Comparison of ENCODE assay signal across 17 cellular contexts in genomic region chr17:66371561-66371960, GRCh38.
A peak's percentile ranks its signal among the peaks of the same experiment; 100 is the strongest.
DNase-seq lines count a peak whose midpoint lies in the region; ATAC-seq, FAIRE-seq and TF ChIP-seq lines count a peak whose summit lies in the region.
"Had no signal": no experiment of that assay in that cellular context is flagged by ENCODE, and none has a peak within 500 bp of the region (broad histone marks: within the 10 kb centered on the region; RNA-seq: fewer than 3 reads in every experiment).

No MANE protein-coding gene starts in this region.

- 0 out of 2 replicates have a peak, but pooled peaks cover 6% of the 10 kb centered on the region for H3F3A ChIP-seq in GM23248 (ENCODE audit: insufficient read depth)

- peaks cover 15% of the 10 kb centered on the region for H4K20me1 ChIP-seq in GM23248 (ENCODE audit: insufficient read depth)
- H4K20me1 ChIP-seq: BLaER1 had no signal

- no peaks in the 10 kb centered on the region for H3K36me3 ChIP-seq in GM23248 (ENCODE audit: low read depth)
- no peaks in the 10 kb centered on the region for H3K36me3 ChIP-seq in suprapubic skin
- H3K36me3 ChIP-seq: BLaER1 had no signal

- 83 to 89% methylated on average over 7 of the region's 7 CpGs for WGBS in GM23248 (ENCODE audit: low coverage in 1 of 2, low lambda C conversion rate in 2 of 2, missing lambda C conversion rate in 2 of 2), 2 experiments
- 94% methylated on average over 7 of the region's 7 CpGs for WGBS in suprapubic skin

- H3K27ac Mint-ChIP-seq in activated CD8-positive, alpha-beta T cell treated with anti-CD3 and anti-CD28 coated beads for 36 hours: peak overlapping the region; percentile 86
- no peak overlapping the region for H3K27ac Mint-ChIP-seq in activated CD8-positive, alpha-beta T cell treated with anti-CD3 and anti-CD28 coated beads, Interleukin-2, amount 10 ng/mL, durations not matched to agents 7 days and 5 days
- H3K27ac Mint-ChIP-seq in activated naive CD8-positive, alpha-beta T cell: peak overlapping the region; percentile 94
- H3K27ac Mint-ChIP-seq: CD8-positive, alpha-beta T cell had no signal

- no peak for TF ChIP-seq EP300 in suprapubic skin (IDR thresholded peaks at IDR 0.05)

- intact Hi-C loops in activated CD8-positive, alpha-beta T cell treated with anti-CD3 and anti-CD28 coated beads for 36 hours (cut with micrococcal nuclease): no loop called here

- TF ChIP-seq CTCF in activated CD8-positive, alpha-beta T cell treated with anti-CD3 and anti-CD28 coated beads for 36 hours (IDR thresholded peaks at IDR 0.05): no peak
- no peak for TF ChIP-seq CTCF in suprapubic skin (IDR thresholded peaks at IDR 0.05)

- in situ Hi-C loops in GM23248 (cut with MboI): no loop called here

- FAIRE-seq in urothelium cell line (lab: Jason Lieb, UNC): no peak

- no peak overlapping the region for H2AFZ ChIP-seq in GM23248

- no peak overlapping the region for H3K9ac ChIP-seq in GM23248
- H3K9ac ChIP-seq: BLaER1 had no signal

- peaks cover 75% of the 10 kb centered on the region for H3K4me1 Mint-ChIP-seq in activated CD8-positive, alpha-beta T cell treated with anti-CD3 and anti-CD28 coated beads for 36 hours (ENCODE audit: low read depth)
- peaks cover 59% of the 10 kb centered on the region for H3K4me1 Mint-ChIP-seq in activated CD8-positive, alpha-beta T cell treated with anti-CD3 and anti-CD28 coated beads, Interleukin-2, amount 10 ng/mL, durations not matched to agents 7 days and 5 days (ENCODE audit: low read depth)
- peaks cover 83% of the 10 kb centered on the region for H3K4me1 Mint-ChIP-seq in activated naive CD8-positive, alpha-beta T cell (ENCODE audit: low read depth)

- H3K4me2 ChIP-seq in GM23248 (ENCODE audit: unreplicated experiment): no peak overlapping the region
- H3K4me2 ChIP-seq: BLaER1 had no signal

- H3K4me3 Mint-ChIP-seq in activated CD8-positive, alpha-beta T cell treated with anti-CD3 and anti-CD28 coated beads for 36 hours: no peak overlapping the region
- H3K4me3 Mint-ChIP-seq in activated CD8-positive, alpha-beta T cell treated with anti-CD3 and anti-CD28 coated beads, Interleukin-2, amount 10 ng/mL, durations not matched to agents 7 days and 5 days: no peak overlapping the region
- peak overlapping the region; percentile 52 for H3K4me3 Mint-ChIP-seq in activated naive CD8-positive, alpha-beta T cell
- H3K4me3 Mint-ChIP-seq: CD8-positive, alpha-beta T cell had no signal

- CTCF ChIA-PET in activated CD8-positive, alpha-beta T cell treated with anti-CD3 and anti-CD28 coated beads for 36 hours (lab: Charles Lee): no interaction called here
- CTCF ChIA-PET in activated CD8-positive, alpha-beta T cell treated with anti-CD3 and anti-CD28 coated beads, Interleukin-2, amount 10 ng/mL, durations not matched to agents 7 days and 5 days (lab: Charles Lee): no interaction called here

- POLR2A ChIA-PET in activated CD8-positive, alpha-beta T cell treated with anti-CD3 and anti-CD28 coated beads for 36 hours (lab: Charles Lee): no interaction called here
- POLR2A ChIA-PET in activated CD8-positive, alpha-beta T cell treated with anti-CD3 and anti-CD28 coated beads, Interleukin-2, amount 10 ng/mL, durations not matched to agents 7 days and 5 days (lab: Charles Lee): no interaction called here

- no peak overlapping the region for H3K27ac ChIP-seq in GM23248
- no peak overlapping the region for H3K27ac ChIP-seq in suprapubic skin
- H3K27ac ChIP-seq: BLaER1 had no signal

- H3K27me3 Mint-ChIP-seq in activated CD8-positive, alpha-beta T cell treated with anti-CD3 and anti-CD28 coated beads for 36 hours: no peaks in the 10 kb centered on the region
- H3K27me3 Mint-ChIP-seq in activated CD8-positive, alpha-beta T cell treated with anti-CD3 and anti-CD28 coated beads, Interleukin-2, amount 10 ng/mL, durations not matched to agents 7 days and 5 days (ENCODE audit: low read depth): no peaks in the 10 kb centered on the region
- no peaks in the 10 kb centered on the region for H3K27me3 Mint-ChIP-seq in activated naive CD8-positive, alpha-beta T cell

- no peak overlapping the region for H3K4me3 ChIP-seq in GM23248
- H3K4me3 ChIP-seq in suprapubic skin: no peak overlapping the region
- H3K4me3 ChIP-seq: BLaER1 had no signal

- H3K9me2 ChIP-seq in GM23248 (ENCODE audit: insufficient read depth): no peaks in the 10 kb centered on the region

- DNase-seq in activated CD8-positive, alpha-beta T cell treated with anti-CD3 and anti-CD28 coated beads for 36 hours: no peak
- no peak for DNase-seq in activated CD8-positive, alpha-beta T cell treated with anti-CD3 and anti-CD28 coated beads, Interleukin-2, amount 10 ng/mL, durations not matched to agents 7 days and 5 days
- DNase-seq in A172 (ENCODE audit: low spot score) (peak; percentile 22), GM23248 (peak; percentile 51), suprapubic skin (ENCODE audit: low spot score in 2 of 2) (no peak), urothelium cell line (ENCODE audit: low spot score) (no peak)
- DNase-seq: Calu3; CD8-positive, alpha-beta T cell; DMS53; NCI-H1105; NCI-H1694; NCI-H510A; RPMI8226; SIG-M5 had no signal

- ATAC-seq in activated CD8-positive, alpha-beta T cell treated with anti-CD3 and anti-CD28 coated beads for 36 hours: no peak
- ATAC-seq in activated CD8-positive, alpha-beta T cell treated with anti-CD3 and anti-CD28 coated beads, Interleukin-2, amount 10 ng/mL, durations not matched to agents 7 days and 5 days: no peak
- ATAC-seq in GM18517 (IDR thresholded peaks at IDR 0.05; ENCODE audit: unreplicated experiment): no peak
- ATAC-seq: CD8-positive, alpha-beta T cell had no signal

- no peaks in the 10 kb centered on the region for H3K9me3 Mint-ChIP-seq in activated CD8-positive, alpha-beta T cell treated with anti-CD3 and anti-CD28 coated beads for 36 hours
- no peaks in the 10 kb centered on the region for H3K9me3 Mint-ChIP-seq in activated CD8-positive, alpha-beta T cell treated with anti-CD3 and anti-CD28 coated beads, Interleukin-2, amount 10 ng/mL, durations not matched to agents 7 days and 5 days (ENCODE audit: insufficient read depth)
- no peaks in the 10 kb centered on the region for H3K9me3 Mint-ChIP-seq in activated naive CD8-positive, alpha-beta T cell (ENCODE audit: low read depth)
- H3K9me3 Mint-ChIP-seq: CD8-positive, alpha-beta T cell had no signal

- no peaks in the 10 kb centered on the region for H3K27me3 ChIP-seq in GM23248 (replicated peaks; ENCODE audit: insufficient read depth)
- no peaks in the 10 kb centered on the region for H3K27me3 ChIP-seq in suprapubic skin
- H3K27me3 ChIP-seq: BLaER1 had no signal

- H3K9me3 ChIP-seq in GM23248 (ENCODE audit: low read depth) (no peaks in the 10 kb centered on the region), suprapubic skin (no peaks in the 10 kb centered on the region)
- H3K9me3 ChIP-seq: BLaER1 had no signal

- H3K4me1 ChIP-seq in GM23248 (ENCODE audit: insufficient read depth) (peaks cover 16% of the 10 kb centered on the region; the same call in 1 of the 2 replicates), suprapubic skin (no peaks in the 10 kb centered on the region)
- H3K4me1 ChIP-seq: BLaER1 had no signal

- peaks cover 32% of the 10 kb centered on the region for H3K36me3 Mint-ChIP-seq in activated CD8-positive, alpha-beta T cell treated with anti-CD3 and anti-CD28 coated beads for 36 hours (ENCODE audit: low read depth)
- H3K36me3 Mint-ChIP-seq in activated CD8-positive, alpha-beta T cell treated with anti-CD3 and anti-CD28 coated beads, Interleukin-2, amount 10 ng/mL, durations not matched to agents 7 days and 5 days (ENCODE audit: low read depth): peaks cover 30% of the 10 kb centered on the region
- peaks cover 13% of the 10 kb centered on the region for H3K36me3 Mint-ChIP-seq in activated naive CD8-positive, alpha-beta T cell

- peaks cover 95% of the 10 kb centered on the region for H3K79me2 ChIP-seq in GM23248 (ENCODE audit: insufficient read depth)

- TF ChIP-seq POLR2A in suprapubic skin (IDR thresholded peaks at IDR 0.05): no peak

Comparison
In these comparisons a context has a peak if more than half of its experiments do, and no peak if none do; other contexts are left out.
1. DNase-seq: peak in A172 (single experiment) and GM23248 (single experiment); none in activated CD8-positive, alpha-beta T cell treated with anti-CD3 and anti-CD28 coated beads for 36 hours (single experiment), activated CD8-positive, alpha-beta T cell treated with anti-CD3 and anti-CD28 coated beads, Interleukin-2, amount 10 ng/mL, durations not matched to agents 7 days and 5 days (single experiment), suprapubic skin (0 of 2) and urothelium cell line (single experiment).